ENCODE assay signal across 21 cellular contexts in the genomic region with DNA sequence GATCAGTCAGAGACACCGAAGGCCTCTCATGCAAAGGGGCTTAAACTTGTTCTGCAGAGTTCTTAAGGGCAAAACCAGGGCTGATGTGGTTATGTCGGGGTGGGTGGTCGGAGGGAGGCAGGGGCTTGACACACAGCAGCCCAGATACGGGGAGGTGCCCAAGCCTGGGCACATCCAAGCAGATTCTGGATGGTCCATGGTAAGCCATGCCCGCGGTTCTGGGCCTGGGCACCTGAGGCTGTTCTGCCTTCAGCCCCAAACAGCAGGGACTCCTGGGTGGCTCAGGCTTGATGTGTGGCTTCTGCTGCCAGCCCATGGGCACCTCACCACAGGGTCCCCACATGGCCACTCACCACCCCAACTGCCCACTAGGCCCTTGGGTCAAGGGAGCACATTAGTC.
"Had no signal": no experiment of that assay in that cellular context is flagged by ENCODE, and none has a peak within 500 bp of the region (broad histone marks: within the 10 kb centered on the region; RNA-seq: fewer than 3 reads in every experiment).

No MANE protein-coding gene starts in this region.

- H3K36me3 Mint-ChIP-seq: mesothelial cell of epicardium, natural killer cell had no signal

- DNase-seq: colonic mucosa; dermis blood vessel endothelial cell; effector CD4-positive, alpha-beta T cell; foreskin melanocyte; hippocampal formation; kidney glomerular epithelial cell; mammary epithelial cell; natural killer cell; nucleus accumbens; right cardiac atrium; stimulated activated CD4-positive, alpha-beta T cell treated with anti-CD3 and anti-CD28 coated beads, Interleukin-2, amount 100 ng/mL, for 48 hours; stimulated activated naive CD4-positive, alpha-beta T cell treated with Interleukin-2 at 50 U/mL for 16 hours; thyroid gland had no signal

- H3K27me3 ChIP-seq: colonic mucosa, heart left ventricle, ovary, suprapubic skin, thyroid gland, upper lobe of left lung, uterus had no signal

- H3K4me2 ChIP-seq: smooth muscle cell had no signal

- H3K4me1 Mint-ChIP-seq: natural killer cell had no signal

- H3K27ac ChIP-seq: colonic mucosa, heart left ventricle, ovary, suprapubic skin, thyroid gland, upper lobe of left lung, uterus had no signal

- H3K4me1 ChIP-seq: colonic mucosa, upper lobe of left lung, uterus had no signal

- H3K4me3 Mint-ChIP-seq: mesothelial cell of epicardium, natural killer cell, neural crest cell had no signal

- H3K4me3 ChIP-seq: colonic mucosa, heart left ventricle, ovary, smooth muscle cell, suprapubic skin, thyroid gland, upper lobe of left lung, uterus had no signal

- H3K36me3 ChIP-seq: colonic mucosa, ovary, thyroid gland, uterus had no signal

- H3K9me3 Mint-ChIP-seq: mesothelial cell of epicardium, natural killer cell had no signal

- H3K9me3 ChIP-seq: colonic mucosa, ovary, suprapubic skin, thyroid gland, upper lobe of left lung, uterus had no signal

- H3K27ac Mint-ChIP-seq: mesothelial cell of epicardium, natural killer cell had no signal

- ATAC-seq: natural killer cell, right cardiac atrium had no signal
